ENCODE assay signal across 2 cellular contexts in genomic region chr7:44145419-44145968, GRCh38.
TF ChIP-seq lines count a peak whose summit lies in the region.

No MANE protein-coding gene starts in this region.

TF ChIP-seq in H1, 55 proteins besides CTCF, POLR2A, EP300 and RAD21:
- TF ChIP-seq ASH2L (IDR thresholded peaks at IDR 0.05; ENCODE audit: low read length) (peak; percentile 52), CREB1 (IDR thresholded peaks at IDR 0.05) (peak; percentile 84), SIN3A (conservative IDR thresholded peaks at IDR 0.05 in 1 of 2, IDR thresholded peaks at IDR 0.05 in 1 of 2; ENCODE audit: low read depth in 1 of 2, low read length in 2 of 2) (no peak), CHD2 (IDR thresholded peaks at IDR 0.05; ENCODE audit: low read length) (no peak), GTF2F1 (IDR thresholded peaks at IDR 0.05; ENCODE audit: borderline replicate concordance, low read depth, low read length) (peak; percentile 39; the same call in 1 of the 2 replicates), EZH2 (IDR thresholded peaks at IDR 0.05; ENCODE audit: low read depth, low read length, severe bottlenecking) (peak; percentile 44), SUZ12 (IDR thresholded peaks at IDR 0.05; ENCODE audit: low read length) (peak; percentile 62; the same call in 1 of the 2 replicates), NRF1 (IDR thresholded peaks at IDR 0.05; ENCODE audit: low read depth, low read length) (peak; percentile 36), E2F6 (IDR thresholded peaks at IDR 0.05) (peak; percentile 100), SAP30 (IDR thresholded peaks at IDR 0.05; ENCODE audit: insufficient read depth, insufficient replicate concordance, low read length) (no peak), CEBPB (IDR thresholded peaks at IDR 0.05; ENCODE audit: low read depth, low read length) (no peak), KDM4A (IDR thresholded peaks at IDR 0.05; ENCODE audit: low read depth, low read length, severe bottlenecking) (peak; percentile 99), RNF2 (IDR thresholded peaks at IDR 0.05; ENCODE audit: borderline replicate concordance, low read depth, low read length, missing control alignments, poor library complexity, severe bottlenecking) (peak; percentile 52), HDAC2 (IDR thresholded peaks at IDR 0.05; ENCODE audit: borderline replicate concordance in 1 of 2, low read depth in 2 of 2, low read length in 2 of 2) (peak in 1 of 2 experiments; percentile 63; a peak in 1 of 4 replicates)
- TF ChIP-seq, protein P1, sequence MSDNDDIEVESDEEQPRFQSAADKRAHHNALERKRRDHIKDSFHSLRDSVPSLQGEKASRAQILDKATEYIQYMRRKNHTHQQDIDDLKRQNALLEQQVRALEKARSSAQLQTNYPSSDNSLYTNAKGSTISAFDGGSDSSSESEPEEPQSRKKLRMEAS (IDR thresholded peaks at IDR 0.05), result peak; percentile 100
TF ChIP-seq in H1: peak in this region for 11.

TF ChIP-seq in neural cell, 6 proteins besides CTCF, POLR2A, EP300 and RAD21:
- TF ChIP-seq REST (IDR thresholded peaks at IDR 0.05; ENCODE audit: borderline replicate concordance) (no peak), POLR2AphosphoS5 (IDR thresholded peaks at IDR 0.05) (no peak), TAF1 (IDR thresholded peaks at IDR 0.05; ENCODE audit: low read depth) (no peak), EZH2 (IDR thresholded peaks at IDR 0.05; ENCODE audit: borderline replicate concordance, insufficient read depth, low read length, poor library complexity, severe bottlenecking) (no peak), SMC3 (conservative IDR thresholded peaks at IDR 0.05; ENCODE audit: poor library complexity) (no peak), MXI1 (conservative IDR thresholded peaks at IDR 0.05; ENCODE audit: poor library complexity, severe bottlenecking) (no peak)
